In genomic region chr2:169069341-169069740, GRCh38 we compare ENCODE assay signal across 10 cellular contexts.
DNase-seq lines count a peak whose midpoint lies in the region; ATAC-seq and FAIRE-seq lines count a peak whose summit lies in the region.
"Had no signal": no experiment of that assay in that cellular context is flagged by ENCODE, and none has a peak within 500 bp of the region (broad histone marks: within the 10 kb centered on the region; RNA-seq: fewer than 3 reads in every experiment).

Gene DHRS9 (plus strand): TSS chr2:169069563. CDS start chr2:169081582, 12,019 bp downstream.

- peak; percentile 30 for FAIRE-seq in urothelium cell line (lab: Jason Lieb, UNC)

- DNase-seq in stimulated activated CD4-positive, alpha-beta T cell treated with anti-CD3 and anti-CD28 coated beads, Interleukin-12 subunit alpha, Interleukin-12 subunit beta, amount 100 ng/mL, for 48 hours (ENCODE audit: low read depth in 2 of 3, low spot score in 1 of 3) = peak; percentile 28 to 41 (median 32)
- DNase-seq in stimulated activated CD4-positive, alpha-beta T cell treated with anti-CD3 and anti-CD28 coated beads, Interleukin-4, amount 100 ng/mL, for 4 hours = no peak
- peak; percentile 7 to 23 for DNase-seq in SW 1271 (lab: John Stamatoyannopoulos, UW)
- DNase-seq in iris pigment epithelial cell (ENCODE audit: low read depth) = peak; percentile 89
- peak; percentile 79 for DNase-seq in urothelium cell line (ENCODE audit: low spot score)
- DNase-seq in activated effector memory CD4-positive, alpha-beta T cell treated with anti-CD3 and anti-CD28 coated beads, Interleukin-2, amount 50 U/mL, for 16 hours = no peak
- no peak for DNase-seq in NCI-H2196 treated with DMSO at 0.1 percent for 48 hours (lab: John Stamatoyannopoulos, UW; ENCODE audit: unreplicated experiment)
- DNase-seq: Caco-2, immature natural killer cell had no signal

- no peak for ATAC-seq in HG03378 (IDR thresholded peaks at IDR 0.05; ENCODE audit: unreplicated experiment)

Comparison
In these comparisons a context has a peak if more than half of its experiments do, and no peak if none do; other contexts are left out.
1. DNase-seq: peak in stimulated activated CD4-positive, alpha-beta T cell treated with anti-CD3 and anti-CD28 coated beads, Interleukin-12 subunit alpha, Interleukin-12 subunit beta, amount 100 ng/mL, for 48 hours (3 of 3), SW 1271 (2 of 2), iris pigment epithelial cell (single experiment) and urothelium cell line (single experiment); none in stimulated activated CD4-positive, alpha-beta T cell treated with anti-CD3 and anti-CD28 coated beads, Interleukin-4, amount 100 ng/mL, for 4 hours (0 of 2), activated effector memory CD4-positive, alpha-beta T cell treated with anti-CD3 and anti-CD28 coated beads, Interleukin-2, amount 50 U/mL, for 16 hours (single experiment) and NCI-H2196 treated with DMSO at 0.1 percent for 48 hours (single experiment).